Comparison of ENCODE assay signal across 12 cellular contexts in the genomic region with DNA sequence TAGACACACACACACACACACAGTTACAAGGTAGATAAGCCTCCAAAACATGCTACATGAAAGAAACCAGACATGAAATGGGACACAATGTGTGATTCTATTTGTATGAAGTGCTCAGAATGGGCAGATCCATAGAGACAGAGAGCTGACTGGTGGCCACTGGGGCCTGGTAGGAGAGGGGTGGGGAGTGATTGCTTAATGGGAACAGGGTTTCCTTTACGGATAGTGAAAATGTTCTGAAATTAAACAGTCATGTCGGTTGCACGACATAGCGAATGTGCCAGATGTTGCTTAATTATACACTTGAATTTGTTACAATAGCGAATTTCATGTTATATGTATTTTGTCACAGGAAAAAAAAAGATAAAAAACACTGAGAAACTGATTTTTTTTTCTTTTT.
"Had no signal": no experiment of that assay in that cellular context is flagged by ENCODE, and none has a peak within 500 bp of the region (broad histone marks: within the 10 kb centered on the region; RNA-seq: fewer than 3 reads in every experiment).

No MANE protein-coding gene starts in this region.

- H3K27ac Mint-ChIP-seq: activated T-helper 17 cell treated with anti-CD3 and anti-CD28 coated beads, Interleukin-2, amount 50 U/mL, for 72 hours; neural progenitor cell had no signal

- H3K9me3 ChIP-seq: ovary, thoracic aorta had no signal

- H3K4me3 ChIP-seq: neural progenitor cell, ovary, thoracic aorta had no signal

- H3K9me3 Mint-ChIP-seq: activated T-helper 17 cell treated with anti-CD3 and anti-CD28 coated beads, Interleukin-2, amount 50 U/mL, for 72 hours; neural progenitor cell; stimulated activated naive CD8-positive, alpha-beta T cell treated with anti-CD3 and anti-CD28 coated beads, Interleukin-15, amount 100 ng/mL, for 72 hours had no signal

- ATAC-seq: activated CD4-positive, CD25-positive, alpha-beta regulatory T cell treated with anti-CD3 and anti-CD28 coated beads, Interleukin-2, amount 50 U/mL, for 24 hours; activated T-helper 17 cell treated with anti-CD3 and anti-CD28 coated beads, Interleukin-2, amount 50 U/mL, for 72 hours; sciatic nerve; stimulated activated naive CD8-positive, alpha-beta T cell treated with anti-CD3 and anti-CD28 coated beads, Interleukin-15, amount 100 ng/mL, for 72 hours had no signal

- H3K36me3 ChIP-seq: neural progenitor cell, ovary had no signal

- H3K27ac ChIP-seq: neural progenitor cell, ovary, thoracic aorta had no signal

- DNase-seq: activated CD4-positive, alpha-beta T cell treated with anti-CD3 and anti-CD28 coated beads, Interleukin-2, amount 50 U/mL, for 48 hours; activated naive CD4-positive, alpha-beta T cell treated with Interleukin-2 at 50 U/mL for 16 hours; anterior cingulate cortex; cerebellar nuclear complex; erythroblast; ovary; stimulated activated naive CD8-positive, alpha-beta T cell treated with anti-CD3 and anti-CD28 coated beads, Interleukin-15, amount 100 ng/mL, for 72 hours had no signal

- H3K27me3 Mint-ChIP-seq: activated T-helper 17 cell treated with anti-CD3 and anti-CD28 coated beads, Interleukin-2, amount 50 U/mL, for 72 hours; stimulated activated naive CD8-positive, alpha-beta T cell treated with anti-CD3 and anti-CD28 coated beads, Interleukin-15, amount 100 ng/mL, for 72 hours had no signal

- H3K4me3 Mint-ChIP-seq: activated T-helper 17 cell treated with anti-CD3 and anti-CD28 coated beads, Interleukin-2, amount 50 U/mL, for 72 hours; neural progenitor cell; stimulated activated naive CD8-positive, alpha-beta T cell treated with anti-CD3 and anti-CD28 coated beads, Interleukin-15, amount 100 ng/mL, for 72 hours had no signal

- H3K27me3 ChIP-seq: neural progenitor cell, ovary had no signal
